ENCODE assay signal across 1 cellular context in the genomic region with DNA sequence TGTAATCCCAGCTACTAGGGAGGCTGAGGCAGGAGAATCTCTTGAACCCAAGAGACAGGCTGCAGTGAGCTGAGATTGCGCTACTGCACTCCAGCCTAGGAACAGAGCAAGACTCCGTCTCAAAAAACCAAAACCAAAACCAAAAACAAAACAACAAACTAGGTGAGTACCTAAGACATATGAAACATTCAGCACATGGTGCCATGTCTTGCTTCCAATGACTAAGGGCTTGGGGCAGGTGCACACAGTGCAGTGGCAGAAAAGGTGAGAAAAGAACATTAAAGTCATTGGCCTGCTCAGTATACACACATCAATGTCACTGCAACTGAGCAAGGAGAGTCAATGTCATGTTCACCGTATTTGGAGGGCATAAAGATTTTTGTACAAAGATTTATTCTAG.
TF ChIP-seq lines count a peak whose summit lies in the region.

No MANE protein-coding gene starts in this region.

TF ChIP-seq in GM12878, 131 proteins besides CTCF, POLR2A, EP300 and RAD21 (continued from another document):
- TF ChIP-seq E2F4 (IDR thresholded peaks at IDR 0.05; ENCODE audit: low read depth, low read length) = no peak
- TF ChIP-seq TCF7 (IDR thresholded peaks at IDR 0.05; ENCODE audit: borderline replicate concordance) = no peak
- TF ChIP-seq SMARCA5 (IDR thresholded peaks at IDR 0.05) = no peak
- no peak for TF ChIP-seq ZNF217 (IDR thresholded peaks at IDR 0.05)
TF ChIP-seq in GM12878: peak in this region for 0.
